In genomic region chr6:23656257-23656731, GRCh38 we compare ENCODE assay signal across 1 cellular context.
TF ChIP-seq lines count a peak whose summit lies in the region.

No MANE protein-coding gene starts in this region.

TF ChIP-seq in GM23338, 12 proteins besides CTCF, POLR2A, EP300 and RAD21 (continued from another document):
- TF ChIP-seq, protein P1, sequence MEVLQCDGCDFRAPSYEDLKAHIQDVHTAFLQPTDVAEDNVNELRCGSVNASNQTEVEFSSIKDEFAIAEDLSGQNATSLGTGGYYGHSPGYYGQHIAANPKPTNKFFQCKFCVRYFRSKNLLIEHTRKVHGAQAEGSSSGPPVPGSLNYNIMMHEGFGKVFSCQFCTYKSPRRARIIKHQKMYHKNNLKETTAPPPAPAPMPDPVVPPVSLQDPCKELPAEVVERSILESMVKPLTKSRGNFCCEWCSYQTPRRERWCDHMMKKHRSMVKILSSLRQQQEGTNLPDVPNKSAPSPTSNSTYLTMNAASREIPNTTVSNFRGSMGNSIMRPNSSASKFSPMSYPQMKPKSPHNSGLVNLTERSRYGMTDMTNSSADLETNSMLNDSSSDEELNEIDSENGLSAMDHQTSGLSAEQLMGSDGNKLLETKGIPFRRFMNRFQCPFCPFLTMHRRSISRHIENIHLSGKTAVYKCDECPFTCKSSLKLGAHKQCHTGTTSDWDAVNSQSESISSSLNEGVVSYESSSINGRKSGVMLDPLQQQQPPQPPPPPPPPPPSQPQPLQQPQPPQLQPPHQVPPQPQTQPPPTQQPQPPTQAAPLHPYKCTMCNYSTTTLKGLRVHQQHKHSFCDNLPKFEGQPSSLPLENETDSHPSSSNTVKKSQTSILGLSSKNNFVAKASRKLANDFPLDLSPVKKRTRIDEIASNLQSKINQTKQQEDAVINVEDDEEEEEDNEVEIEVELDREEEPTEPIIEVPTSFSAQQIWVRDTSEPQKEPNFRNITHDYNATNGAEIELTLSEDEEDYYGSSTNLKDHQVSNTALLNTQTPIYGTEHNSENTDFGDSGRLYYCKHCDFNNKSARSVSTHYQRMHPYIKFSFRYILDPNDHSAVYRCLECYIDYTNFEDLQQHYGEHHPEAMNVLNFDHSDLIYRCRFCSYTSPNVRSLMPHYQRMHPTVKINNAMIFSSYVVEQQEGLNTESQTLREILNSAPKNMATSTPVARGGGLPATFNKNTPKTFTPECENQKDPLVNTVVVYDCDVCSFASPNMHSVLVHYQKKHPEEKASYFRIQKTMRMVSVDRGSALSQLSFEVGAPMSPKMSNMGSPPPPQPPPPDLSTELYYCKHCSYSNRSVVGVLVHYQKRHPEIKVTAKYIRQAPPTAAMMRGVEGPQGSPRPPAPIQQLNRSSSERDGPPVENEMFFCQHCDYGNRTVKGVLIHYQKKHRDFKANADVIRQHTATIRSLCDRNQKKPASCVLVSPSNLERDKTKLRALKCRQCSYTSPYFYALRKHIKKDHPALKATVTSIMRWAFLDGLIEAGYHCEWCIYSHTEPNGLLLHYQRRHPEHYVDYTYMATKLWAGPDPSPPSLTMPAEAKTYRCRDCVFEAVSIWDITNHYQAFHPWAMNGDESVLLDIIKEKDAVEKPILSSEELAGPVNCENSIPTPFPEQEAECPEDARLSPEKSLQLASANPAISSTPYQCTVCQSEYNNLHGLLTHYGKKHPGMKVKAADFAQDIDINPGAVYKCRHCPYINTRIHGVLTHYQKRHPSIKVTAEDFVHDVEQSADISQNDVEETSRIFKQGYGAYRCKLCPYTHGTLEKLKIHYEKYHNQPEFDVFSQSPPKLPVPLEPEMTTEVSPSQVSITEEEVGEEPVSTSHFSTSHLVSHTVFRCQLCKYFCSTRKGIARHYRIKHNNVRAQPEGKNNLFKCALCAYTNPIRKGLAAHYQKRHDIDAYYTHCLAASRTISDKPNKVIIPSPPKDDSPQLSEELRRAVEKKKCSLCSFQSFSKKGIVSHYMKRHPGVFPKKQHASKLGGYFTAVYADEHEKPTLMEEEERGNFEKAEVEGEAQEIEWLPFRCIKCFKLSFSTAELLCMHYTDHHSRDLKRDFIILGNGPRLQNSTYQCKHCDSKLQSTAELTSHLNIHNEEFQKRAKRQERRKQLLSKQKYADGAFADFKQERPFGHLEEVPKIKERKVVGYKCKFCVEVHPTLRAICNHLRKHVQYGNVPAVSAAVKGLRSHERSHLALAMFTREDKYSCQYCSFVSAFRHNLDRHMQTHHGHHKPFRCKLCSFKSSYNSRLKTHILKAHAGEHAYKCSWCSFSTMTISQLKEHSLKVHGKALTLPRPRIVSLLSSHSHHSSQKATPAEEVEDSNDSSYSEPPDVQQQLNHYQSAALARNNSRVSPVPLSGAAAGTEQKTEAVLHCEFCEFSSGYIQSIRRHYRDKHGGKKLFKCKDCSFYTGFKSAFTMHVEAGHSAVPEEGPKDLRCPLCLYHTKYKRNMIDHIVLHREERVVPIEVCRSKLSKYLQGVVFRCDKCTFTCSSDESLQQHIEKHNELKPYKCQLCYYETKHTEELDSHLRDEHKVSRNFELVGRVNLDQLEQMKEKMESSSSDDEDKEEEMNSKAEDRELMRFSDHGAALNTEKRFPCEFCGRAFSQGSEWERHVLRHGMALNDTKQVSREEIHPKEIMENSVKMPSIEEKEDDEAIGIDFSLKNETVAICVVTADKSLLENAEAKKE (CRISPR knock-in tag; IDR thresholded peaks at IDR 0.05): no peak
- TF ChIP-seq, protein P2, sequence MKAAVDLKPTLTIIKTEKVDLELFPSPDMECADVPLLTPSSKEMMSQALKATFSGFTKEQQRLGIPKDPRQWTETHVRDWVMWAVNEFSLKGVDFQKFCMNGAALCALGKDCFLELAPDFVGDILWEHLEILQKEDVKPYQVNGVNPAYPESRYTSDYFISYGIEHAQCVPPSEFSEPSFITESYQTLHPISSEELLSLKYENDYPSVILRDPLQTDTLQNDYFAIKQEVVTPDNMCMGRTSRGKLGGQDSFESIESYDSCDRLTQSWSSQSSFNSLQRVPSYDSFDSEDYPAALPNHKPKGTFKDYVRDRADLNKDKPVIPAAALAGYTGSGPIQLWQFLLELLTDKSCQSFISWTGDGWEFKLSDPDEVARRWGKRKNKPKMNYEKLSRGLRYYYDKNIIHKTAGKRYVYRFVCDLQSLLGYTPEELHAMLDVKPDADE (IDR thresholded peaks at IDR 0.05): no peak
- TF ChIP-seq NANOG (IDR thresholded peaks at IDR 0.05; ENCODE audit: borderline replicate concordance): no peak
